In genomic region chr12:76083761-76084276, GRCh38 we compare ENCODE assay signal across 8 cellular contexts. TPM values are rescaled to one million over a fixed set of nuclear protein-coding genes. Genes with fewer than 3 reads are reported as not detected.
A peak's percentile ranks its signal among the peaks of the same experiment; 100 is the strongest.
DNase-seq lines count a peak whose midpoint lies in the region; ATAC-seq and TF ChIP-seq lines count a peak whose summit lies in the region.

No MANE protein-coding gene starts in this region.

- peak overlapping the region; percentile 74 for H3K4me3 ChIP-seq in GM23338
- H3K4me3 ChIP-seq in LNCaP clone FGC (ENCODE audit: low read depth, low read length), result peak overlapping the region; percentile 82
- H3K4me3 ChIP-seq in right cardiac atrium (ENCODE audit: low read length), result peak overlapping the region; percentile 89
- peak overlapping the region; percentile 79 to 87 for H3K4me3 ChIP-seq in vagina

- H3K27ac Mint-ChIP-seq in GM23338, result peak overlapping the region; percentile 98
- peak overlapping the region; percentile 99 for H3K27ac Mint-ChIP-seq in T-helper 2 cell treated with Interferon-gamma antibody and Interleukin-4, amounts not matched to agents 5 μg/mL and 100 μg/mL, for 36 hours

- H3K27me3 Mint-ChIP-seq in GM23338 (ENCODE audit: insufficient read depth, low read depth, poor library complexity), result peaks cover 7% of the 10 kb centered on the region
- no peaks in the 10 kb centered on the region for H3K27me3 Mint-ChIP-seq in T-helper 2 cell treated with Interferon-gamma antibody and Interleukin-4, amounts not matched to agents 5 μg/mL and 100 μg/mL, for 36 hours (ENCODE audit: low read depth)

- peaks cover 40% of the 10 kb centered on the region for H4K20me1 ChIP-seq in GM23338 (replicated peaks; ENCODE audit: insufficient read depth)

- peak overlapping the region; percentile 98 for H3K4me3 Mint-ChIP-seq in GM23338
- H3K4me3 Mint-ChIP-seq in T-helper 2 cell treated with Interferon-gamma antibody and Interleukin-4, amounts not matched to agents 5 μg/mL and 100 μg/mL, for 36 hours, result peak overlapping the region; percentile 95

- peak; percentile 65 for ATAC-seq in GM23338
- ATAC-seq in right cardiac atrium, result peak; percentile 73 to 80

- peaks cover 6% of the 10 kb centered on the region; the same call in 1 of the 2 replicates for H3F3A ChIP-seq in GM23338 (replicated peaks; ENCODE audit: low read depth)

- H3K9me3 ChIP-seq in right cardiac atrium (ENCODE audit: control insufficient read depth, low read length) (peaks cover 2% of the 10 kb centered on the region), vagina (no peaks in the 10 kb centered on the region)

- DNase-seq in Daoy (ENCODE audit: low read depth) (peak; percentile 86), GM23338 (ENCODE audit: low spot score) (peak; percentile 93), LNCaP clone FGC (ENCODE audit: low read depth) (no peak), right cardiac atrium (peak; percentile 74 to 88 (median 87)), putamen (ENCODE audit: low spot score) (peak; percentile 69), vagina (ENCODE audit: extremely low spot score in 2 of 2) (no peak)
- peak; percentile 80 for DNase-seq in T-helper 2 cell treated with Interferon-gamma antibody and Interleukin-4, amounts not matched to agents 5 μg/mL and 100 μg/mL, for 36 hours (ENCODE audit: low spot score)

- H3K36me3 ChIP-seq in GM23338 (ENCODE audit: insufficient read depth) (no peaks in the 10 kb centered on the region), vagina (no peaks in the 10 kb centered on the region)

- H3K4me1 Mint-ChIP-seq in GM23338, result peaks cover 41% of the 10 kb centered on the region
- peaks cover 45% of the 10 kb centered on the region for H3K4me1 Mint-ChIP-seq in T-helper 2 cell treated with Interferon-gamma antibody and Interleukin-4, amounts not matched to agents 5 μg/mL and 100 μg/mL, for 36 hours (ENCODE audit: low read depth)

- H3K4me2 ChIP-seq in GM23338, result peak overlapping the region; percentile 94

- intact Hi-C loops in right cardiac atrium (cut with DNase I), result loop anchor here in 3 of 4 donors (2.0 to 10.0 kb wide), 3 partner anchors 261 to 265 kb away; partner anchors contain the start of gene BBS10 (in 3 of the 3)
- intact Hi-C loops in vagina (cut with DNase I), result no loop called here

- no peak for TF ChIP-seq CTCF in GM23338 (conservative IDR thresholded peaks at IDR 0.05; ENCODE audit: low read depth in 2 of 2)
- no peak for TF ChIP-seq CTCF in LNCaP clone FGC (IDR thresholded peaks at IDR 0.05; ENCODE audit: control insufficient read depth, extremely low read depth, insufficient read depth)
- TF ChIP-seq CTCF in vagina (IDR thresholded peaks at IDR 0.05), result no peak

- no peak overlapping the region for H2AFZ ChIP-seq in GM23338

- H3K79me2 ChIP-seq in GM23338 (replicated peaks; ENCODE audit: insufficient read depth), result peaks cover 56% of the 10 kb centered on the region

- WGBS in right cardiac atrium, result under 1% methylated on average over 44 of the region's 44 CpGs

- H3K36me3 Mint-ChIP-seq in GM23338 (ENCODE audit: low read depth), result peaks cover 35% of the 10 kb centered on the region
- peaks cover 28% of the 10 kb centered on the region for H3K36me3 Mint-ChIP-seq in T-helper 2 cell treated with Interferon-gamma antibody and Interleukin-4, amounts not matched to agents 5 μg/mL and 100 μg/mL, for 36 hours (ENCODE audit: low read depth)

- no peak for TF ChIP-seq POLR2A in vagina (IDR thresholded peaks at IDR 0.05)

- no peaks in the 10 kb centered on the region for H3K9me2 ChIP-seq in GM23338 (ENCODE audit: insufficient read depth)

- H3K4me1 ChIP-seq in GM23338 (ENCODE audit: insufficient read depth) (peaks cover 29% of the 10 kb centered on the region), right cardiac atrium (ENCODE audit: control insufficient read depth, insufficient read depth, low read length) (peaks cover 2% of the 10 kb centered on the region), vagina (peaks cover 46% of the 10 kb centered on the region)

- H3K27ac ChIP-seq in GM23338 (ENCODE audit: low read depth) (peak overlapping the region; percentile 82), angular gyrus (ENCODE audit: low read depth, low read length) (peak overlapping the region; percentile 92), right cardiac atrium (ENCODE audit: low read length) (peak overlapping the region; percentile 96), vagina (peak overlapping the region; percentile 97)

- H3K27me3 ChIP-seq in GM23338 (ENCODE audit: insufficient read depth), result no peaks in the 10 kb centered on the region
- no peaks in the 10 kb centered on the region for H3K27me3 ChIP-seq in right cardiac atrium (ENCODE audit: control insufficient read depth, insufficient read depth)
- H3K27me3 ChIP-seq in vagina, result no peaks in the 10 kb centered on the region

- H3K9me3 Mint-ChIP-seq in GM23338, result no peaks in the 10 kb centered on the region; the same call in 2 of the 3 replicates
- peaks cover 1% of the 10 kb centered on the region for H3K9me3 Mint-ChIP-seq in T-helper 2 cell treated with Interferon-gamma antibody and Interleukin-4, amounts not matched to agents 5 μg/mL and 100 μg/mL, for 36 hours

TF ChIP-seq in GM23338, 12 proteins besides CTCF, POLR2A, EP300 and RAD21 (continues in another document):
- TF ChIP-seq JUNB (IDR thresholded peaks at IDR 0.05; ENCODE audit: unreplicated experiment) (no peak), ZNF331 (CRISPR knock-in tag; IDR thresholded peaks at IDR 0.05; ENCODE audit: low read depth) (no peak), POLR2AphosphoS5 (IDR thresholded peaks at IDR 0.05; ENCODE audit: low read depth) (peak; percentile 46; the same call in 1 of the 2 replicates), EZH2 (IDR thresholded peaks at IDR 0.05; ENCODE audit: low read depth, unreplicated experiment) (no peak), CREB1 (CRISPR knock-in tag; IDR thresholded peaks at IDR 0.05; ENCODE audit: low read depth) (peak; percentile 50; the same call in 1 of the 2 replicates), NANOG (IDR thresholded peaks at IDR 0.05; ENCODE audit: borderline replicate concordance) (no peak), ETS1 (IDR thresholded peaks at IDR 0.05) (no peak), REST (IDR thresholded peaks at IDR 0.05; ENCODE audit: unreplicated experiment) (no peak), ZNF114 (CRISPR knock-in tag; IDR thresholded peaks at IDR 0.05) (no peak), STAT1 (IDR thresholded peaks at IDR 0.05; ENCODE audit: unreplicated experiment) (no peak), EZH2phosphoT487 (IDR thresholded peaks at IDR 0.05; ENCODE audit: unreplicated experiment) (no peak)

RNA-seq across cellular contexts. Expression of gene NAP1L1, which starts 0.7 kb away (rescaled TPM):
- total RNA-seq in Daoy (2014; rRNA removed; shearing (Covaris generic)), result 324 and 464 TPM in 2 replicates
- total RNA-seq in GM23338 (2014; rRNA removed; shearing (Covaris generic)), result 658 and 693 TPM in 2 replicates
- polyA plus RNA-seq in GM23338 (2016; fragmentation: Nextera tagmentation; extraction: Ambion mirVana), result 996 and 999 TPM in 2 replicates
- 100 to 1,000 TPM; 352 to 471 (median 401) TPM for total RNA-seq in right cardiac atrium
- 335 TPM for polyA plus RNA-seq in right cardiac atrium
- total RNA-seq in vagina, result 318 TPM

RNA-seq across cellular contexts. Expression of gene PHLDA1, which starts 52.2 kb away (rescaled TPM):
- 58.8 and 69.3 TPM in 2 replicates for total RNA-seq in Daoy (2014; rRNA removed; shearing (Covaris generic))
- 19.3 and 21.6 TPM in 2 replicates for total RNA-seq in GM23338 (2014; rRNA removed; shearing (Covaris generic))
- polyA plus RNA-seq in GM23338 (2016; fragmentation: Nextera tagmentation; extraction: Ambion mirVana), result 11.6 and 11.7 TPM in 2 replicates
- total RNA-seq in right cardiac atrium, result 1 to 10 TPM; 2.0 to 5.9 (median 3.5) TPM
- polyA plus RNA-seq in right cardiac atrium, result 3.9 TPM
- total RNA-seq in vagina, result 40.3 TPM

Comparison
In these comparisons a context has a peak if more than half of its experiments do, and no peak if none do; other contexts are left out.
1. DNase-seq: peak in Daoy (single experiment), GM23338 (single experiment), T-helper 2 cell treated with Interferon-gamma antibody and Interleukin-4, amounts not matched to agents 5 μg/mL and 100 μg/mL, for 36 hours (single experiment), right cardiac atrium (3 of 3) and putamen (single experiment); none in LNCaP clone FGC (single experiment) and vagina (0 of 2).
2. Peak in every context shown above with its lines, with median percentiles within 50 percentile points of each other: H3K27ac ChIP-seq and H3K4me3 ChIP-seq.